19 cellular contexts compared by ENCODE assay signal in genomic region chr1:177289532-177289931, GRCh38.
A peak's percentile ranks its signal among the peaks of the same experiment; 100 is the strongest.
DNase-seq lines count a peak whose midpoint lies in the region; ATAC-seq, FAIRE-seq and TF ChIP-seq lines count a peak whose summit lies in the region.
"Had no signal": no experiment of that assay in that cellular context is flagged by ENCODE, and none has a peak within 500 bp of the region (broad histone marks: within the 10 kb centered on the region; RNA-seq: fewer than 3 reads in every experiment).

No MANE protein-coding gene starts in this region.

- peaks cover 4% of the 10 kb centered on the region; the same call in 1 of the 2 replicates for H3K4me1 ChIP-seq in PC-3 (ENCODE audit: insufficient read depth, low read length)
- H3K4me1 ChIP-seq: BE2C; BLaER1 treated with 17β-estradiol and CSF1 and Interleukin-3, amounts not matched to agents 10 nM and 100 nM had no signal

- H3F3A ChIP-seq in PC-3 (ENCODE audit: low read length, unreplicated experiment), result no peaks in the 10 kb centered on the region

- CTCF ChIA-PET in PC-3 (lab: Charles Lee), result no interaction called here
- CTCF ChIA-PET in activated CD8-positive, alpha-beta T cell treated with anti-CD3 and anti-CD28 coated beads for 36 hours (lab: Charles Lee), result no interaction called here

- H4K20me1 ChIP-seq in PC-3 (ENCODE audit: low read length), result no peaks in the 10 kb centered on the region
- H4K20me1 ChIP-seq: BLaER1 treated with 17β-estradiol and CSF1 and Interleukin-3, amounts not matched to agents 10 nM and 100 nM had no signal

- H3K9me3 ChIP-seq in PC-3 (ENCODE audit: low read length), result no peaks in the 10 kb centered on the region
- H3K9me3 ChIP-seq in WERI-Rb-1 (ENCODE audit: severe bottlenecking), result no peaks in the 10 kb centered on the region
- H3K9me3 ChIP-seq: BE2C had no signal

- H3K9me2 ChIP-seq in PC-3 (replicated peaks; ENCODE audit: low read length), result no peaks in the 10 kb centered on the region

- no peaks in the 10 kb centered on the region for H3K4me1 Mint-ChIP-seq in activated CD8-positive, alpha-beta T cell treated with anti-CD3 and anti-CD28 coated beads for 36 hours (ENCODE audit: low read depth)
- H3K4me1 Mint-ChIP-seq: CD14-positive monocyte; CD8-positive, alpha-beta memory T cell had no signal

- POLR2A ChIA-PET in PC-3 (lab: Charles Lee; ENCODE audit: unreplicated experiment), result no interaction called here
- POLR2A ChIA-PET in activated CD8-positive, alpha-beta T cell treated with anti-CD3 and anti-CD28 coated beads for 36 hours (lab: Charles Lee), result no interaction called here

- no peaks in the 10 kb centered on the region for H3K79me2 ChIP-seq in PC-3 (ENCODE audit: low read length)

- peaks cover 4% of the 10 kb centered on the region for H3K9me3 Mint-ChIP-seq in activated CD8-positive, alpha-beta T cell treated with anti-CD3 and anti-CD28 coated beads for 36 hours

- FAIRE-seq in bronchial epithelial cell (lab: Jason Lieb, UNC), result no peak
- FAIRE-seq: GM12891, GM18507, H1 had no signal

- DNase-seq in HT1080 (ENCODE audit: low read depth) (peak; percentile 10), PC-3 (peak; percentile 26), bronchial epithelial cell (ENCODE audit: low read depth) (peak; percentile 26), NCI-H345 treated with DMSO at 0.1 percent for 48 hours (lab: John Stamatoyannopoulos, UW; ENCODE audit: unreplicated experiment) (no peak), WERI-Rb-1 (no peak)
- no peak for DNase-seq in activated CD8-positive, alpha-beta T cell treated with anti-CD3 and anti-CD28 coated beads for 36 hours
- DNase-seq: BE2C; CD4-positive, alpha-beta T cell; CD8-positive, alpha-beta memory T cell; DMS53; GF-D8; GM23248; H7; HCEC 1CT had no signal

- no peak overlapping the region for H3K4me3 ChIP-seq in PC-3 (ENCODE audit: low read length)
- no peak overlapping the region for H3K4me3 ChIP-seq in bronchial epithelial cell (ENCODE audit: low read depth, low read length)
- H3K4me3 ChIP-seq in WERI-Rb-1 (ENCODE audit: low read depth, low read length), result no peak overlapping the region
- H3K4me3 ChIP-seq: BLaER1 treated with 17β-estradiol and CSF1 and Interleukin-3, amounts not matched to agents 10 nM and 100 nM; GM23248 had no signal

- TF ChIP-seq CTCF in PC-3 (conservative IDR thresholded peaks at IDR 0.05; ENCODE audit: low read depth, low read length) (no peak), bronchial epithelial cell (IDR thresholded peaks at IDR 0.05; ENCODE audit: insufficient read depth, low read length, severe bottlenecking) (no peak), WERI-Rb-1 (IDR thresholded peaks at IDR 0.05; ENCODE audit: low read depth, low read length) (no peak)
- no peak for TF ChIP-seq CTCF in activated CD8-positive, alpha-beta T cell treated with anti-CD3 and anti-CD28 coated beads for 36 hours (IDR thresholded peaks at IDR 0.05)

- no peak overlapping the region for H3K27ac ChIP-seq in PC-3 (ENCODE audit: low read length)
- no peak overlapping the region for H3K27ac ChIP-seq in WERI-Rb-1
- H3K27ac ChIP-seq: BLaER1 treated with 17β-estradiol and CSF1 and Interleukin-3, amounts not matched to agents 10 nM and 100 nM; GM23248 had no signal

- no peak overlapping the region for H3K27ac Mint-ChIP-seq in activated CD8-positive, alpha-beta T cell treated with anti-CD3 and anti-CD28 coated beads for 36 hours
- H3K27ac Mint-ChIP-seq: CD14-positive monocyte; CD4-positive, alpha-beta T cell had no signal

- H3K27me3 ChIP-seq in PC-3 (ENCODE audit: low read length) (no peaks in the 10 kb centered on the region), bronchial epithelial cell (ENCODE audit: control insufficient read depth, insufficient read depth, low read length) (no peaks in the 10 kb centered on the region), WERI-Rb-1 (ENCODE audit: insufficient read depth, low read depth, severe bottlenecking) (no peaks in the 10 kb centered on the region)
- H3K27me3 ChIP-seq: BE2C; BLaER1 treated with 17β-estradiol and CSF1 and Interleukin-3, amounts not matched to agents 10 nM and 100 nM had no signal

- peak; percentile 53 for ATAC-seq in PC-3
- ATAC-seq in activated CD8-positive, alpha-beta T cell treated with anti-CD3 and anti-CD28 coated beads for 36 hours, result no peak

- intact Hi-C loops in PC-3 (cut with micrococcal nuclease), result no loop called here
- intact Hi-C loops in activated CD8-positive, alpha-beta T cell treated with anti-CD3 and anti-CD28 coated beads for 36 hours (cut with micrococcal nuclease), result no loop called here

- no peak overlapping the region for H3K4me2 ChIP-seq in PC-3 (ENCODE audit: low read length)
- H3K4me2 ChIP-seq: BLaER1 treated with 17β-estradiol and CSF1 and Interleukin-3, amounts not matched to agents 10 nM and 100 nM had no signal

- H3K36me3 Mint-ChIP-seq in activated CD8-positive, alpha-beta T cell treated with anti-CD3 and anti-CD28 coated beads for 36 hours (ENCODE audit: low read depth), result no peaks in the 10 kb centered on the region
- H3K36me3 Mint-ChIP-seq: CD14-positive monocyte; CD8-positive, alpha-beta memory T cell had no signal

- no peak overlapping the region for H3K4me3 Mint-ChIP-seq in activated CD8-positive, alpha-beta T cell treated with anti-CD3 and anti-CD28 coated beads for 36 hours
- H3K4me3 Mint-ChIP-seq: CD14-positive monocyte; CD4-positive, alpha-beta T cell; CD8-positive, alpha-beta memory T cell had no signal

- H3K36me3 ChIP-seq in PC-3 (ENCODE audit: low read depth, low read length) (no peaks in the 10 kb centered on the region), bronchial epithelial cell (ENCODE audit: control insufficient read depth, insufficient read depth, low read length) (no peaks in the 10 kb centered on the region), WERI-Rb-1 (no peaks in the 10 kb centered on the region)
- H3K36me3 ChIP-seq: BE2C; BLaER1 treated with 17β-estradiol and CSF1 and Interleukin-3, amounts not matched to agents 10 nM and 100 nM had no signal

- H3K27me3 Mint-ChIP-seq in activated CD8-positive, alpha-beta T cell treated with anti-CD3 and anti-CD28 coated beads for 36 hours, result no peaks in the 10 kb centered on the region
- H3K27me3 Mint-ChIP-seq: CD4-positive, alpha-beta T cell; CD8-positive, alpha-beta memory T cell had no signal

- H3K9ac ChIP-seq in PC-3 (ENCODE audit: low read length), result no peak overlapping the region
- H3K9ac ChIP-seq: BLaER1 treated with 17β-estradiol and CSF1 and Interleukin-3, amounts not matched to agents 10 nM and 100 nM; GM23248 had no signal

- no TSS peak for BruUV-seq in PC-3 (replicated peaks; lab: Mats Ljungman, UMichigan)

- no peak overlapping the region for H2AFZ ChIP-seq in PC-3 (ENCODE audit: low read length)
- H2AFZ ChIP-seq: GM23248 had no signal

Comparison
In these comparisons a context has a peak if more than half of its experiments do, and no peak if none do; other contexts are left out.
1. DNase-seq: peak in HT1080 (single experiment), PC-3 (single experiment) and bronchial epithelial cell (single experiment); none in activated CD8-positive, alpha-beta T cell treated with anti-CD3 and anti-CD28 coated beads for 36 hours (single experiment), NCI-H345 treated with DMSO at 0.1 percent for 48 hours (single experiment) and WERI-Rb-1 (single experiment).